In the genomic region with DNA sequence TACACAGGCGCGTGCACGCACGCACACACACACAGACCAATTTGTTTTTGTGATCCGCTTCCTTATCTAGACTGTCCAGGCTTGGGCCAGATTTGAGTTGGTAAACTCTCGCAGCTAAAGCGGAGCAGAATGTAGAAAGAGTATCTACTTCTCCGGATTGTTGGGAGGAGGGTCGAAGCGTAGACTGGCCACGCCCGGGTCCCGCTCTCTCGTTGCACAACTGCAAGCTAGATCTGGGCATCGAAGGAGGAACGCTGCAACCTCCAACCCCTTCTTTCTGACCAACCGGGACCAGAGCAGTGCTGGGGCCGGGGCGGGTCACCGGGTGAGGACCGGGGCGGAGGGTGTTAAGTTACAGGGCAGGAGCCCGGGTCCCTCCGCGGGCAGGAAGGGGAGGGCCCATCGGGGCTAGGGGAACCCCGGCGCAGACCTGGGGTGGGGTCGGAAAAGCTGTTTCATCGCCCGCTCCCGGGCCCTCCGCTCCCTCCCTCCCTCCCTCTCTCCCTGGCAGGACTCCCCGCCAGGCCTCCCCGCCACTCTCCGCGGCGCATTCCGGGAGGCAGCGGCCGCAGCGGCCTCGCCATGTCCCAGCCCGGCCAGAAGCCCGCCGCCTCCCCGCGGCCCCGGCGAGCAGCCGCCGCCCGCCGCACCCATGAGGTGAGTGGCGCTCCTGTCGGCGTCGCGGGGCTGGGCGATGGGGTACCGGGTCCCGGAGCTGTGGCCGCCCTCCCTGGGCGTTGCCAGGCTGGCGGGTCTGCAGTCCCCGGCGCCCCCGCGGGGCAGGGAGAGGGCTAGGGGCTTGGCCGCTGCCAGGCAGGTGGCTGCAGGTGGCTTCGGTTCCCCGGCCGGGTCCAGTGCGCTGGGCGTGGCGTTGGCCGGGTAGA, we compare ENCODE assay signal across 1 cellular context.
TF ChIP-seq lines count a peak whose summit lies in the region.

A gene with protein sequence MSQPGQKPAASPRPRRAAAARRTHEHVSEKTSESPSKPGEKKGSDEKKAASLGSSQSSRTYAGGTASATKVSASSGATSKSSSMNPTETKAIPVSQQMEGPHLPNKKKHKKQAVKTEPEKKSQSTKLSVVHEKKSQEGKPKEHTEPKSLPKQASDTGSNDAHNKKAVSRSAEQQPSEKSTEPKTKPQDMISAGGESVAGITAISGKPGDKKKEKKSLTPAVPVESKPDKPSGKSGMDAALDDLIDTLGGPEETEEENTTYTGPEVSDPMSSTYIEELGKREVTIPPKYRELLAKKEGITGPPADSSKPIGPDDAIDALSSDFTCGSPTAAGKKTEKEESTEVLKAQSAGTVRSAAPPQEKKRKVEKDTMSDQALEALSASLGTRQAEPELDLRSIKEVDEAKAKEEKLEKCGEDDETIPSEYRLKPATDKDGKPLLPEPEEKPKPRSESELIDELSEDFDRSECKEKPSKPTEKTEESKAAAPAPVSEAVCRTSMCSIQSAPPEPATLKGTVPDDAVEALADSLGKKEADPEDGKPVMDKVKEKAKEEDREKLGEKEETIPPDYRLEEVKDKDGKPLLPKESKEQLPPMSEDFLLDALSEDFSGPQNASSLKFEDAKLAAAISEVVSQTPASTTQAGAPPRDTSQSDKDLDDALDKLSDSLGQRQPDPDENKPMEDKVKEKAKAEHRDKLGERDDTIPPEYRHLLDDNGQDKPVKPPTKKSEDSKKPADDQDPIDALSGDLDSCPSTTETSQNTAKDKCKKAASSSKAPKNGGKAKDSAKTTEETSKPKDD (plus strand): TSS at position 536 of the 884 bp plus-strand sequence. CDS start 47 bp downstream, at position 583.

TF ChIP-seq in SK-N-SH, 30 proteins besides CTCF, POLR2A, EP300 and RAD21 (continued from another document):
- TF ChIP-seq TCF12 (IDR thresholded peaks at IDR 0.05) (peak; percentile 17; the same call in 1 of the 2 replicates), TAF1 (IDR thresholded peaks at IDR 0.05; ENCODE audit: borderline replicate concordance, low read depth, low read length) (0 out of 2 replicates have a peak, but pooled peaks have one; percentile 21), CHD2 (IDR thresholded peaks at IDR 0.05; ENCODE audit: low read length, partially characterized antibody) (no peak), GATA2 (CRISPR knock-in tag; IDR thresholded peaks at IDR 0.05) (no peak), TEAD4 (IDR thresholded peaks at IDR 0.05; ENCODE audit: borderline replicate concordance, insufficient read depth) (no peak), GABPA (IDR thresholded peaks at IDR 0.05; ENCODE audit: low read depth) (peak; percentile 47; the same call in 1 of the 2 replicates), POLR2AphosphoS5 (IDR thresholded peaks at IDR 0.05; ENCODE audit: low read depth, low read length) (peak; percentile 68), ELF1 (IDR thresholded peaks at IDR 0.05) (no peak), RXRA (IDR thresholded peaks at IDR 0.05; ENCODE audit: borderline replicate concordance, low read depth) (peak; percentile 69; the same call in 1 of the 2 replicates), JUND (IDR thresholded peaks at IDR 0.05) (no peak), RCOR1 (IDR thresholded peaks at IDR 0.05; ENCODE audit: low read length) (no peak), NFIC (IDR thresholded peaks at IDR 0.05; ENCODE audit: borderline replicate concordance) (no peak; the same call in 1 of the 2 replicates)
- TF ChIP-seq, protein P1, sequence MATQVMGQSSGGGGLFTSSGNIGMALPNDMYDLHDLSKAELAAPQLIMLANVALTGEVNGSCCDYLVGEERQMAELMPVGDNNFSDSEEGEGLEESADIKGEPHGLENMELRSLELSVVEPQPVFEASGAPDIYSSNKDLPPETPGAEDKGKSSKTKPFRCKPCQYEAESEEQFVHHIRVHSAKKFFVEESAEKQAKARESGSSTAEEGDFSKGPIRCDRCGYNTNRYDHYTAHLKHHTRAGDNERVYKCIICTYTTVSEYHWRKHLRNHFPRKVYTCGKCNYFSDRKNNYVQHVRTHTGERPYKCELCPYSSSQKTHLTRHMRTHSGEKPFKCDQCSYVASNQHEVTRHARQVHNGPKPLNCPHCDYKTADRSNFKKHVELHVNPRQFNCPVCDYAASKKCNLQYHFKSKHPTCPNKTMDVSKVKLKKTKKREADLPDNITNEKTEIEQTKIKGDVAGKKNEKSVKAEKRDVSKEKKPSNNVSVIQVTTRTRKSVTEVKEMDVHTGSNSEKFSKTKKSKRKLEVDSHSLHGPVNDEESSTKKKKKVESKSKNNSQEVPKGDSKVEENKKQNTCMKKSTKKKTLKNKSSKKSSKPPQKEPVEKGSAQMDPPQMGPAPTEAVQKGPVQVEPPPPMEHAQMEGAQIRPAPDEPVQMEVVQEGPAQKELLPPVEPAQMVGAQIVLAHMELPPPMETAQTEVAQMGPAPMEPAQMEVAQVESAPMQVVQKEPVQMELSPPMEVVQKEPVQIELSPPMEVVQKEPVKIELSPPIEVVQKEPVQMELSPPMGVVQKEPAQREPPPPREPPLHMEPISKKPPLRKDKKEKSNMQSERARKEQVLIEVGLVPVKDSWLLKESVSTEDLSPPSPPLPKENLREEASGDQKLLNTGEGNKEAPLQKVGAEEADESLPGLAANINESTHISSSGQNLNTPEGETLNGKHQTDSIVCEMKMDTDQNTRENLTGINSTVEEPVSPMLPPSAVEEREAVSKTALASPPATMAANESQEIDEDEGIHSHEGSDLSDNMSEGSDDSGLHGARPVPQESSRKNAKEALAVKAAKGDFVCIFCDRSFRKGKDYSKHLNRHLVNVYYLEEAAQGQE (IDR thresholded peaks at IDR 0.05; ENCODE audit: low read depth, low read length), result 0 out of 2 replicates have a peak, but pooled peaks have one; percentile 36
- TF ChIP-seq, protein P2, sequence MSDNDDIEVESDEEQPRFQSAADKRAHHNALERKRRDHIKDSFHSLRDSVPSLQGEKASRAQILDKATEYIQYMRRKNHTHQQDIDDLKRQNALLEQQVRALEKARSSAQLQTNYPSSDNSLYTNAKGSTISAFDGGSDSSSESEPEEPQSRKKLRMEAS (IDR thresholded peaks at IDR 0.05; ENCODE audit: low read depth), result 0 out of 2 replicates have a peak, but pooled peaks have one; percentile 23
